ENCODE assay signal across 8 cellular contexts in the genomic region with DNA sequence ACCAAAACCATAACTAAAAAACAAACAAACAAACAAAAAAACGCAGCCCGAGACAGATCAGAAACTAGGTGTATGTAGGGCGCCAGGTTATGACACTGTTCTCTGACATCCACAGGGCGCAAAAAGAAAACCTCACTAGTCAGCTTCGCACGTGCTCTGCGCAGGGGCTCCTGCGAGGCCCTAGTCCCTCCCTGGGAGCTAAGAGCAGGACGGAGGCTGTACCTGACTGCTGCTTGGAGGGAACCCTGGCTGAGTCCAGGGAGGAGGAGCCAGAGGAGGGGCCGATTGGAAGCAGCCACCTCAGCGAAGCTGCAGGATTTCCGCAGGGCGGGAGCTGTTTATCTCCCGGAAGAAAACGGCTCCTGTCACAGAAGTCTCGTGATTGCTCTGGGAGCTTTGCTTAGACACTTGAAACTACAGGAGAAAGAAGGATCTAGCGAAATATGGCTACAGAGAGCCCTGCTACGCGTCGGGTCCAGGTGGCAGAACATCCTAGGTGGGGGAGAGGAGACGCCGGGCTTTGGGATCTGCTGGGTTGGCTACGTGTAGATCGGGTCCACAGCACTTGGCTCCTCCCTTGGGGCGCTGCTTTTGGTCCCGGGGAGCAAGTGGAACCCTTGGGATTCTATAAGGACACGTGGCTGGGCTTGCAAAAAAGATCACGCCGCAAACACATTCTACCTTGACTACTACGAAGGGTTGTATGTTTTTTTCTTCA. TPM values are rescaled to one million over a fixed set of nuclear protein-coding genes. Genes with fewer than 3 reads are reported as not detected.
DNase-seq lines count a peak whose midpoint lies in the region; ATAC-seq lines count a peak whose summit lies in the region.

A gene (plus strand): TSS at position 368 of the 718 bp plus-strand sequence. CDS start 76 bp downstream, at position 444.

- peak; percentile 96 for ATAC-seq in GM21447 (IDR thresholded peaks at IDR 0.05; ENCODE audit: unreplicated experiment)

- WGBS in HUES64: 10% methylated on average over 30 of the region's 30 CpGs

- H3K36me3 ChIP-seq in HUES64 (ENCODE audit: insufficient read depth, low read length): no peaks in the 10 kb centered on the region

- H3K27ac ChIP-seq in HUES64 (ENCODE audit: low read depth, low read length) (peak within 1 kb of the TSS; percentile 24; the same call in 1 of the 2 replicates), epithelial cell of prostate (peak within 1 kb of the TSS; percentile 71)

- peak within 1 kb of the TSS; percentile 79 for H3K9ac ChIP-seq in HUES64 (ENCODE audit: low read depth, low read length)

- H3K4me3 ChIP-seq in HUES64 (ENCODE audit: low read length): peak within 1 kb of the TSS; percentile 76

- 0 out of 2 replicates have a peak, but pooled peaks cover 4% of the 10 kb centered on the region for H3K9me3 ChIP-seq in HUES64 (ENCODE audit: insufficient read depth, low read depth, low read length)

- H3K4me1 ChIP-seq in HUES64 (ENCODE audit: insufficient read depth, low read length): no peaks in the 10 kb centered on the region

- H3K27me3 ChIP-seq in HUES64 (ENCODE audit: insufficient read depth, low read length): peaks cover 6% of the 10 kb centered on the region; the same call in 1 of the 2 replicates

- peak; percentile 89 for DNase-seq in D341Med (ENCODE audit: low spot score)
- peak; percentile 97 for DNase-seq in OCI-M1 (lab: John Stamatoyannopoulos, UW)
- DNase-seq in activated T-cell treated with anti-CD3 and anti-CD28 coated beads for 4 hours: peak; percentile 57
- peak; percentile 40 for DNase-seq in epithelial cell of prostate (ENCODE audit: low read depth, low spot score)
- DNase-seq in mucosa of gallbladder (ENCODE audit: low spot score): peak; percentile 91
- DNase-seq in stimulated activated CD8-positive, alpha-beta memory T cell treated with anti-CD3 and anti-CD28 coated beads, Interleukin-4, amount 100 ng/mL, for 4 hours (ENCODE audit: low read depth in 2 of 2, low spot score in 1 of 2): peak; percentile 38 to 56

RNA-seq across cellular contexts. Expression of the gene that starts here (rescaled TPM):
- 7.5 TPM for polyA plus RNA-seq in HUES64 (2013, experiment 1 of 2)
- 8.0 TPM for polyA plus RNA-seq in HUES64 (2013, experiment 2 of 2)
- total RNA-seq in mucosa of gallbladder: 41.2 TPM

Comparison
In these comparisons a context has a peak if more than half of its experiments do, and no peak if none do; other contexts are left out.
1. Peak in every context shown above with its lines: DNase-seq, ATAC-seq, H3K4me3 ChIP-seq and H3K27ac ChIP-seq.
2. DNase-seq: peak in every context shown above with its lines; median percentile 97 in OCI-M1; 91 in mucosa of gallbladder; 89 in D341Med; 57 in activated T-cell treated with anti-CD3 and anti-CD28 coated beads for 4 hours; 47 in stimulated activated CD8-positive, alpha-beta memory T cell treated with anti-CD3 and anti-CD28 coated beads, Interleukin-4, amount 100 ng/mL, for 4 hours; 40 in epithelial cell of prostate.